ENCODE assay signal across 1 cellular context in genomic region chr20:51700809-51701285, GRCh38.
TF ChIP-seq lines count a peak whose summit lies in the region.

No MANE protein-coding gene starts in this region.

TF ChIP-seq in HepG2, 621 proteins besides CTCF, POLR2A, EP300 and RAD21 (continued from another document and continues in another):
- TF ChIP-seq THAP9 (CRISPR knock-in tag; IDR thresholded peaks at IDR 0.05; ENCODE audit: borderline replicate concordance) (no peak), ZNF740 (CRISPR knock-in tag; IDR thresholded peaks at IDR 0.05) (no peak), ZNF318 (CRISPR knock-in tag; IDR thresholded peaks at IDR 0.05) (no peak), MXI1 (IDR thresholded peaks at IDR 0.05; ENCODE audit: borderline replicate concordance, low read depth, low read length) (no peak), ZNF335 (CRISPR knock-in tag; IDR thresholded peaks at IDR 0.05) (0 out of 2 replicates have a peak, but pooled peaks have one; percentile 15), HNF1B (CRISPR knock-in tag; IDR thresholded peaks at IDR 0.05) (no peak), ZNF644 (CRISPR knock-in tag; IDR thresholded peaks at IDR 0.05; ENCODE audit: low read depth) (0 out of 2 replicates have a peak, but pooled peaks have one; percentile 36), ZNF460 (CRISPR knock-in tag; IDR thresholded peaks at IDR 0.05; ENCODE audit: borderline replicate concordance) (peak; percentile 82; the same call in 1 of the 2 replicates), SOX5 (CRISPR knock-in tag; IDR thresholded peaks at IDR 0.05; ENCODE audit: borderline replicate concordance) (no peak), CC2D1A (CRISPR knock-in tag; IDR thresholded peaks at IDR 0.05) (no peak), SP140L (CRISPR knock-in tag; IDR thresholded peaks at IDR 0.05; ENCODE audit: borderline replicate concordance) (no peak), RNF219 (CRISPR knock-in tag; IDR thresholded peaks at IDR 0.05) (no peak), ZNF652 (CRISPR knock-in tag; IDR thresholded peaks at IDR 0.05; ENCODE audit: borderline replicate concordance, low read depth) (no peak), ZNF331 (CRISPR knock-in tag; IDR thresholded peaks at IDR 0.05) (peak; percentile 48; the same call in 1 of the 2 replicates), MAZ (IDR thresholded peaks at IDR 0.05; ENCODE audit: borderline replicate concordance, low read depth, low read length) (0 out of 2 replicates have a peak, but pooled peaks have one; percentile 8), MAZ (CRISPR knock-in tag; IDR thresholded peaks at IDR 0.05; ENCODE audit: low read depth) (no peak), PAF1 (CRISPR knock-in tag; IDR thresholded peaks at IDR 0.05) (no peak), TAF1 (CRISPR knock-in tag; IDR thresholded peaks at IDR 0.05) (no peak), FOXP1 (IDR thresholded peaks at IDR 0.05) (no peak), FOXP1 (CRISPR knock-in tag; IDR thresholded peaks at IDR 0.05) (no peak), POGK (CRISPR knock-in tag; conservative IDR thresholded peaks at IDR 0.05) (no peak), KLF12 (CRISPR knock-in tag; IDR thresholded peaks at IDR 0.05; ENCODE audit: borderline replicate concordance) (0 out of 2 replicates have a peak, but pooled peaks have one; percentile 27), ZNF234 (CRISPR knock-in tag; conservative IDR thresholded peaks at IDR 0.05) (no peak), SMAD3 (CRISPR knock-in tag; IDR thresholded peaks at IDR 0.05) (no peak), CSRNP1 (CRISPR knock-in tag; IDR thresholded peaks at IDR 0.05) (no peak), SP5 (CRISPR knock-in tag; IDR thresholded peaks at IDR 0.05; ENCODE audit: borderline replicate concordance, low read depth) (peak; percentile 12; the same call in 1 of the 2 replicates), NR2C2 (CRISPR knock-in tag; IDR thresholded peaks at IDR 0.05; ENCODE audit: borderline replicate concordance) (no peak)
- TF ChIP-seq, protein P1, sequence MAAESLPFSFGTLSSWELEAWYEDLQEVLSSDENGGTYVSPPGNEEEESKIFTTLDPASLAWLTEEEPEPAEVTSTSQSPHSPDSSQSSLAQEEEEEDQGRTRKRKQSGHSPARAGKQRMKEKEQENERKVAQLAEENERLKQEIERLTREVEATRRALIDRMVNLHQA (CRISPR knock-in tag; IDR thresholded peaks at IDR 0.05) = no peak
- TF ChIP-seq, protein P2, sequence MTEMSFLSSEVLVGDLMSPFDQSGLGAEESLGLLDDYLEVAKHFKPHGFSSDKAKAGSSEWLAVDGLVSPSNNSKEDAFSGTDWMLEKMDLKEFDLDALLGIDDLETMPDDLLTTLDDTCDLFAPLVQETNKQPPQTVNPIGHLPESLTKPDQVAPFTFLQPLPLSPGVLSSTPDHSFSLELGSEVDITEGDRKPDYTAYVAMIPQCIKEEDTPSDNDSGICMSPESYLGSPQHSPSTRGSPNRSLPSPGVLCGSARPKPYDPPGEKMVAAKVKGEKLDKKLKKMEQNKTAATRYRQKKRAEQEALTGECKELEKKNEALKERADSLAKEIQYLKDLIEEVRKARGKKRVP (CRISPR knock-in tag; IDR thresholded peaks at IDR 0.05) = no peak
- TF ChIP-seq, protein P3, sequence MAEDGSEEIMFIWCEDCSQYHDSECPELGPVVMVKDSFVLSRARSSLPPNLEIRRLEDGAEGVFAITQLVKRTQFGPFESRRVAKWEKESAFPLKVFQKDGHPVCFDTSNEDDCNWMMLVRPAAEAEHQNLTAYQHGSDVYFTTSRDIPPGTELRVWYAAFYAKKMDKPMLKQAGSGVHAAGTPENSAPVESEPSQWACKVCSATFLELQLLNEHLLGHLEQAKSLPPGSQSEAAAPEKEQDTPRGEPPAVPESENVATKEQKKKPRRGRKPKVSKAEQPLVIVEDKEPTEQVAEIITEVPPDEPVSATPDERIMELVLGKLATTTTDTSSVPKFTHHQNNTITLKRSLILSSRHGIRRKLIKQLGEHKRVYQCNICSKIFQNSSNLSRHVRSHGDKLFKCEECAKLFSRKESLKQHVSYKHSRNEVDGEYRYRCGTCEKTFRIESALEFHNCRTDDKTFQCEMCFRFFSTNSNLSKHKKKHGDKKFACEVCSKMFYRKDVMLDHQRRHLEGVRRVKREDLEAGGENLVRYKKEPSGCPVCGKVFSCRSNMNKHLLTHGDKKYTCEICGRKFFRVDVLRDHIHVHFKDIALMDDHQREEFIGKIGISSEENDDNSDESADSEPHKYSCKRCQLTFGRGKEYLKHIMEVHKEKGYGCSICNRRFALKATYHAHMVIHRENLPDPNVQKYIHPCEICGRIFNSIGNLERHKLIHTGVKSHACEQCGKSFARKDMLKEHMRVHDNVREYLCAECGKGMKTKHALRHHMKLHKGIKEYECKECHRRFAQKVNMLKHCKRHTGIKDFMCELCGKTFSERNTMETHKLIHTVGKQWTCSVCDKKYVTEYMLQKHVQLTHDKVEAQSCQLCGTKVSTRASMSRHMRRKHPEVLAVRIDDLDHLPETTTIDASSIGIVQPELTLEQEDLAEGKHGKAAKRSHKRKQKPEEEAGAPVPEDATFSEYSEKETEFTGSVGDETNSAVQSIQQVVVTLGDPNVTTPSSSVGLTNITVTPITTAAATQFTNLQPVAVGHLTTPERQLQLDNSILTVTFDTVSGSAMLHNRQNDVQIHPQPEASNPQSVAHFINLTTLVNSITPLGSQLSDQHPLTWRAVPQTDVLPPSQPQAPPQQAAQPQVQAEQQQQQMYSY (CRISPR knock-in tag; IDR thresholded peaks at IDR 0.05) = peak; percentile 22; the same call in 1 of the 2 replicates
